ENCODE assay signal across 1 cellular context in the genomic region with DNA sequence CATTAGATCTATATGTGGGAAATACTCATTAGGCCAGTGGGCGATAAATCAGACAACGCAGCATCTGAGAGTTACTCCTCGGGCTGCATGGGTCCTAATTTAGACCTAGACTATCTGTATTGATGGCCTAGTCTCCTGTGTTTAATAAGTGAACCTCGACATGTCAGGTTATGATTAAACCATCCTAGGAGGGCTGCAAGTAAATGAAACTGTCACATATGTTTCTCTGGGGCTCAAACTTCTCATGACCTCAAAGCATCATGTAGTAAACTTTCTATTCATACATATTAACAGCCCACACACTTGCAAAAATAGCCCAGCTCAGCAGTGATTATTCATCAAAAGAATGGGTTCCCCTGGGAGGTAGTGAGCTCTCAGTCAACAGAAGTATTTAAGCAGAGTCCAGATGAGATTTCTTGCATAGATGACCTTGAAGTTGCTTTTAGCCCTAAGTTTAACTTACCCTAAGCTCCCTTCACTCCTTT.
TF ChIP-seq lines count a peak whose summit lies in the region.

No MANE protein-coding gene starts in this region.

TF ChIP-seq in HepG2, 621 proteins besides CTCF, POLR2A, EP300 and RAD21 (continued from another document):
- TF ChIP-seq MBNL3 (CRISPR knock-in tag; conservative IDR thresholded peaks at IDR 0.05) (no peak), MYC (CRISPR knock-in tag; IDR thresholded peaks at IDR 0.05; ENCODE audit: borderline replicate concordance) (no peak), ZNF670 (CRISPR knock-in tag; IDR thresholded peaks at IDR 0.05; ENCODE audit: borderline replicate concordance) (no peak), ZNF703 (CRISPR knock-in tag; IDR thresholded peaks at IDR 0.05; ENCODE audit: borderline replicate concordance) (no peak), PHF5A (CRISPR knock-in tag; IDR thresholded peaks at IDR 0.05; ENCODE audit: low read depth, unreplicated experiment) (no peak)
- TF ChIP-seq, protein P1, sequence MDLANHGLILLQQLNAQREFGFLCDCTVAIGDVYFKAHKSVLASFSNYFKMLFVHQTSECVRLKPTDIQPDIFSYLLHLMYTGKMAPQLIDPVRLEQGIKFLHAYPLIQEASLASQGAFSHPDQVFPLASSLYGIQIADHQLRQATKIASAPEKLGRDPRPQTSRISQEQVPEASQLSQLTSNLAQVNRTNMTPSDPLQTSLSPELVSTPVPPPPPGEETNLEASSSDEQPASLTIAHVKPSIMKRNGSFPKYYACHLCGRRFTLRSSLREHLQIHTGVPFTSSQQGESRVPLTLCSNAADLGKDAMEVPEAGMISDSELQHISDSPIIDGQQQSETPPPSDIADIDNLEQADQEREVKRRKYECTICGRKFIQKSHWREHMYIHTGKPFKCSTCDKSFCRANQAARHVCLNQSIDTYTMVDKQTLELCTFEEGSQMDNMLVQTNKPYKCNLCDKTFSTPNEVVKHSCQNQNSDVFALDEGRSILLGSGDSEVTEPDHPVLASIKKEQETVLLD (CRISPR knock-in tag; IDR thresholded peaks at IDR 0.05; ENCODE audit: low read depth), result no peak
